ENCODE assay signal across 8 cellular contexts in the genomic region with DNA sequence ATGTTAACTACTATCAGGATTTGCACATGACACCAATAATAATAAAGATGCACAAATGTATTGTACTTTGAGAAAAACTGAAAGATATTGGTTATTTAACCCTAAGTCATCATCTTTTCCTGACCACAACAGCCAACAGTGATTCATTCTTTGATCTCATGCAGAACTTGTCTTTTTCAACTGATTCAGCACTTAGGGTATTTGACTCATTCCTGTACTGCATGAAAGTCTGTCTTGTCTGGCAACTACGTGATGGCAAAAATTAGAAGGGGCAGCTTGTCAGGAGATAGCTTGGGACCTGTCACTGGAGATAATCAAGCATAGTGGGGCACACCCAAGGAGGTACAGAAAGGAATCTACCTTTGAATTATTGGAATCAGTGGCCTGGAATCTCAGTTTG.
DNase-seq lines count a peak whose midpoint lies in the region; ATAC-seq, FAIRE-seq and TF ChIP-seq lines count a peak whose summit lies in the region.

No MANE protein-coding gene starts in this region.

- H4K20me1 ChIP-seq in GM12878 (ENCODE audit: control insufficient read depth, insufficient read depth) = no peaks in the 10 kb centered on the region

- H3K4me1 ChIP-seq in GM12878 (ENCODE audit: control insufficient read depth, insufficient read depth, low read length) (peaks cover 2% of the 10 kb centered on the region; the same call in 1 of the 2 replicates), neuronal stem cell (ENCODE audit: control insufficient read depth in 2 of 2, insufficient read depth in 1 of 2, low read depth in 1 of 2, low read length in 2 of 2) (no peaks in the 10 kb centered on the region)

- DNase-seq in ACHN = peak; percentile 95
- peak; percentile 3 for DNase-seq in GM19239 (ENCODE audit: insufficient read length, low spot score)
- peak; percentile 57 for DNase-seq in GM12878 (ENCODE audit: low read depth, low spot score)
- peak; percentile 4 to 29 for DNase-seq in stimulated activated naive CD8-positive, alpha-beta T cell treated with anti-CD3 and anti-CD28 coated beads, Interleukin-15, amount 100 ng/mL, for 72 hours
- DNase-seq in neuronal stem cell (ENCODE audit: low spot score) = no peak
- no peak for DNase-seq in activated gamma-delta T cell (lab: John Stamatoyannopoulos, UW)

- POLR2A ChIA-PET in GM12878 (lab: Charles Lee) = no interaction called here

- H2BK5ac ChIP-seq in neuronal stem cell (ENCODE audit: low read length) = no peak overlapping the region

- no peak for TF ChIP-seq RAD21 in GM12878 (IDR thresholded peaks at IDR 0.05; ENCODE audit: insufficient read depth, low read depth, low read length)

- H4K8ac ChIP-seq in neuronal stem cell (ENCODE audit: low read depth, low read length) = no peak overlapping the region

- RAD21 ChIA-PET in GM12878 (lab: Charles Lee; ENCODE audit: unreplicated experiment) = no interaction called here

- H3K18ac ChIP-seq in neuronal stem cell (ENCODE audit: low read length) = no peak overlapping the region

- H2BK120ac ChIP-seq in neuronal stem cell (ENCODE audit: low read depth, low read length) = no peak overlapping the region

- TF ChIP-seq CTCF in GM12878 (IDR thresholded peaks at IDR 0.05 in 2 of 3, conservative IDR thresholded peaks at IDR 0.05 in 1 of 3; ENCODE audit: control insufficient read depth in 2 of 3, extremely low read depth in 1 of 3, insufficient read depth in 1 of 3, low read depth in 3 of 3, low read length in 3 of 3) = no peak

- H3K23ac ChIP-seq in neuronal stem cell (ENCODE audit: low read depth, low read length, poor library complexity) = no peak overlapping the region

- H3K9me3 Mint-ChIP-seq in stimulated activated naive CD8-positive, alpha-beta T cell treated with anti-CD3 and anti-CD28 coated beads, Interleukin-15, amount 100 ng/mL, for 72 hours = no peaks in the 10 kb centered on the region

- H3K27me3 Mint-ChIP-seq in stimulated activated naive CD8-positive, alpha-beta T cell treated with anti-CD3 and anti-CD28 coated beads, Interleukin-15, amount 100 ng/mL, for 72 hours = no peaks in the 10 kb centered on the region

- H3K27ac Mint-ChIP-seq in stimulated activated naive CD8-positive, alpha-beta T cell treated with anti-CD3 and anti-CD28 coated beads, Interleukin-15, amount 100 ng/mL, for 72 hours = no peak overlapping the region

- H2AFZ ChIP-seq in GM12878 (ENCODE audit: control insufficient read depth, low read depth, low read length) (no peak overlapping the region), neuronal stem cell (ENCODE audit: low read length) (no peak overlapping the region)

- H3K4me2 ChIP-seq in GM12878 (ENCODE audit: control insufficient read depth, insufficient read depth) (no peak overlapping the region), neuronal stem cell (ENCODE audit: insufficient read depth, low read length, poor library complexity, severe bottlenecking) (no peak overlapping the region)

- H3K36me3 ChIP-seq in GM12878 (ENCODE audit: control insufficient read depth in 2 of 2, insufficient read depth in 2 of 2, low read length in 1 of 2) (no peaks in the 10 kb centered on the region), neuronal stem cell (replicated peaks in 1 of 2; ENCODE audit: control insufficient read depth in 2 of 2, insufficient read depth in 2 of 2, low read length in 2 of 2) (no peaks in the 10 kb centered on the region)

- no peak overlapping the region for H2AK5ac ChIP-seq in neuronal stem cell (ENCODE audit: low read depth, low read length)

- H3K4me3 ChIP-seq in GM12878 (no peak overlapping the region), neuronal stem cell (ENCODE audit: low read length in 2 of 2) (no peak overlapping the region)

- H3K27ac ChIP-seq in GM12878 (ENCODE audit: control insufficient read depth, insufficient read depth) = no peak overlapping the region
- H3K27ac ChIP-seq in neuronal stem cell (replicated peaks; ENCODE audit: low read length) = no peak overlapping the region

- SMC1A ChIA-PET in GM12878 (lab: Charles Lee; ENCODE audit: uncharacterized antibody, unreplicated experiment) = no interaction called here

- ATAC-seq in HG03460 (IDR thresholded peaks at IDR 0.05; ENCODE audit: unreplicated experiment) = peak; percentile 94
- ATAC-seq in GM12878 = peak; percentile 86
- ATAC-seq in stimulated activated naive CD8-positive, alpha-beta T cell treated with anti-CD3 and anti-CD28 coated beads, Interleukin-15, amount 100 ng/mL, for 72 hours = peak; percentile 98
- ATAC-seq in HG03025 (IDR thresholded peaks at IDR 0.05; ENCODE audit: low FRiP score, unreplicated experiment) = no peak

- BruUV-seq in GM12878 (replicated peaks; lab: Mats Ljungman, UMichigan) = no TSS peak

- intact Hi-C loops in GM12878 (cut with micrococcal nuclease; ENCODE audit: unreplicated experiment) = no loop called here

- no peak overlapping the region for H3K4ac ChIP-seq in neuronal stem cell (ENCODE audit: low read length)

- H3K79me1 ChIP-seq in neuronal stem cell (ENCODE audit: low read depth, low read length) = no peaks in the 10 kb centered on the region

- H3K4me3 Mint-ChIP-seq in stimulated activated naive CD8-positive, alpha-beta T cell treated with anti-CD3 and anti-CD28 coated beads, Interleukin-15, amount 100 ng/mL, for 72 hours = no peak overlapping the region

- no peak overlapping the region for H2BK15ac ChIP-seq in neuronal stem cell (ENCODE audit: low read length)

- TF ChIP-seq POLR2A in GM12878 (IDR thresholded peaks at IDR 0.05; ENCODE audit: low read depth, low read length) = no peak

- CTCF ChIA-PET in GM12878 (lab: Yijun Ruan, JAX) = no interaction called here

- no peak for FAIRE-seq in GM19239 (lab: Jason Lieb, UNC)
- FAIRE-seq in GM12878 (lab: Jason Lieb, UNC) = peak; percentile 93

- in situ Hi-C loops in ACHN (cut with HindIII; ENCODE audit: low pct_ligation_motif_present, low pct_unique_long_range_greater_than_20kb, low sequenced_read_pairs) = no loop called here
- in situ Hi-C loops in GM12878 (cut with MboI) = no loop called here

- H3K27me3 ChIP-seq in GM12878 (replicated peaks in 1 of 2; ENCODE audit: control insufficient read depth in 2 of 2, insufficient read depth in 2 of 2, low read length in 1 of 2) (no peaks in the 10 kb centered on the region), neuronal stem cell (ENCODE audit: control insufficient read depth in 3 of 3, insufficient read depth in 3 of 3, low read depth in 1 of 3, low read length in 3 of 3) (no peaks in the 10 kb centered on the region)

- H3K9ac ChIP-seq in GM12878 (ENCODE audit: control insufficient read depth, insufficient read depth, low read length) (no peak overlapping the region), neuronal stem cell (ENCODE audit: low read depth, low read length, poor library complexity) (no peak overlapping the region)

- peak in 1 of 2 experiments; percentile 51; a peak in 2 of 4 replicates for TF ChIP-seq EP300 in GM12878 (IDR thresholded peaks at IDR 0.05; ENCODE audit: borderline replicate concordance in 1 of 2, control insufficient read depth in 1 of 2, low read depth in 2 of 2, low read length in 2 of 2)

- H3K9me3 ChIP-seq in GM12878 (replicated peaks; ENCODE audit: control insufficient read depth, insufficient read depth, low read length) = no peaks in the 10 kb centered on the region
- no peaks in the 10 kb centered on the region for H3K9me3 ChIP-seq in neuronal stem cell (replicated peaks in 1 of 2; ENCODE audit: control insufficient read depth in 2 of 2, insufficient read depth in 1 of 2, low read depth in 1 of 2, low read length in 2 of 2)

- peaks cover 11% of the 10 kb centered on the region for H3K4me1 Mint-ChIP-seq in stimulated activated naive CD8-positive, alpha-beta T cell treated with anti-CD3 and anti-CD28 coated beads, Interleukin-15, amount 100 ng/mL, for 72 hours

- H4K91ac ChIP-seq in neuronal stem cell (ENCODE audit: low read depth, low read length, poor library complexity) = no peak overlapping the region

- H3K14ac ChIP-seq in neuronal stem cell (ENCODE audit: low read length) = no peak overlapping the region

- no peaks in the 10 kb centered on the region for H3K79me2 ChIP-seq in GM12878 (ENCODE audit: control insufficient read depth, insufficient read depth, low read length)

- H2BK12ac ChIP-seq in neuronal stem cell (ENCODE audit: low read length) = no peak overlapping the region

- WGBS in GM12878 (ENCODE audit: insufficient coverage, insufficient replicate concordance, low lambda C conversion rate, missing lambda C conversion rate) = 7% methylated on average over 1 of the region's 1 CpG
- WGBS in neuronal stem cell (ENCODE audit: extremely low coverage in 2 of 2, insufficient read length in 2 of 2, insufficient replicate concordance in 1 of 2), 2 donors = no CpG with 5 or more reads among the region's 1 CpG

TF ChIP-seq in GM12878, 131 proteins besides CTCF, POLR2A, EP300 and RAD21 (continues in another document):
- TF ChIP-seq, protein P1, sequence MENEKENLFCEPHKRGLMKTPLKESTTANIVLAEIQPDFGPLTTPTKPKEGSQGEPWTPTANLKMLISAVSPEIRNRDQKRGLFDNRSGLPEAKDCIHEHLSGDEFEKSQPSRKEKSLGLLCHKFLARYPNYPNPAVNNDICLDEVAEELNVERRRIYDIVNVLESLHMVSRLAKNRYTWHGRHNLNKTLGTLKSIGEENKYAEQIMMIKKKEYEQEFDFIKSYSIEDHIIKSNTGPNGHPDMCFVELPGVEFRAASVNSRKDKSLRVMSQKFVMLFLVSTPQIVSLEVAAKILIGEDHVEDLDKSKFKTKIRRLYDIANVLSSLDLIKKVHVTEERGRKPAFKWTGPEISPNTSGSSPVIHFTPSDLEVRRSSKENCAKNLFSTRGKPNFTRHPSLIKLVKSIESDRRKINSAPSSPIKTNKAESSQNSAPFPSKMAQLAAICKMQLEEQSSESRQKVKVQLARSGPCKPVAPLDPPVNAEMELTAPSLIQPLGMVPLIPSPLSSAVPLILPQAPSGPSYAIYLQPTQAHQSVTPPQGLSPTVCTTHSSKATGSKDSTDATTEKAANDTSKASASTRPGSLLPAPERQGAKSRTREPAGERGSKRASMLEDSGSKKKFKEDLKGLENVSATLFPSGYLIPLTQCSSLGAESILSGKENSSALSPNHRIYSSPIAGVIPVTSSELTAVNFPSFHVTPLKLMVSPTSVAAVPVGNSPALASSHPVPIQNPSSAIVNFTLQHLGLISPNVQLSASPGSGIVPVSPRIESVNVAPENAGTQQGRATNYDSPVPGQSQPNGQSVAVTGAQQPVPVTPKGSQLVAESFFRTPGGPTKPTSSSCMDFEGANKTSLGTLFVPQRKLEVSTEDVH (IDR thresholded peaks at IDR 0.05; ENCODE audit: low read depth, partially characterized antibody) = no peak
- peak; percentile 67; the same call in 1 of the 2 replicates for TF ChIP-seq ZNF217 (IDR thresholded peaks at IDR 0.05)

Comparison
In these comparisons a context has a peak if more than half of its experiments do, and no peak if none do; other contexts are left out.
1. DNase-seq: peak in ACHN (single experiment), GM19239 (single experiment), GM12878 (single experiment) and stimulated activated naive CD8-positive, alpha-beta T cell treated with anti-CD3 and anti-CD28 coated beads, Interleukin-15, amount 100 ng/mL, for 72 hours (2 of 2); none in neuronal stem cell (single experiment) and activated gamma-delta T cell (single experiment).